ENCODE assay signal across 7 cellular contexts in genomic region chr4:39750216-39750615, GRCh38.
"Had no signal": no experiment of that assay in that cellular context is flagged by ENCODE, and none has a peak within 500 bp of the region (broad histone marks: within the 10 kb centered on the region; RNA-seq: fewer than 3 reads in every experiment).

No MANE protein-coding gene starts in this region.

- H2AFZ ChIP-seq: GM23338 had no signal

- DNase-seq: H9, HCEC 1CT had no signal

- H3K4me2 ChIP-seq: GM23338 had no signal

- FAIRE-seq: H1, H54, HepG2 had no signal

- H3K27ac ChIP-seq: HL-60 had no signal

- ATAC-seq: GM23338, HepG2 had no signal

- H3K4me3 ChIP-seq: GM23338 had no signal
